ENCODE assay signal across 1 cellular context in genomic region chr17:4101127-4101798, GRCh38.
TF ChIP-seq lines count a peak whose summit lies in the region.

No MANE protein-coding gene starts in this region.

TF ChIP-seq in K562, 482 proteins besides CTCF, POLR2A, EP300 and RAD21 (continued from another document):
- TF ChIP-seq PRDM10 (IDR thresholded peaks at IDR 0.05; ENCODE audit: partially characterized antibody), result peak; percentile 78
- TF ChIP-seq RBBP5 (IDR thresholded peaks at IDR 0.05; ENCODE audit: borderline replicate concordance, insufficient read depth, low read length, poor library complexity, severe bottlenecking), result peak; percentile 52
- peak; percentile 86 for TF ChIP-seq SPI1 (IDR thresholded peaks at IDR 0.05; ENCODE audit: borderline replicate concordance, low read depth, low read length)
- peak in 1 of 2 experiments; percentile 30; a peak in 1 of 4 replicates for TF ChIP-seq MAZ (CRISPR knock-in tag; conservative IDR thresholded peaks at IDR 0.05 in 1 of 2, IDR thresholded peaks at IDR 0.05 in 1 of 2)
- TF ChIP-seq VEZF1 (CRISPR knock-in tag; IDR thresholded peaks at IDR 0.05), result peak; percentile 14; the same call in 1 of the 2 replicates
- peak; percentile 85 for TF ChIP-seq SMARCA4 (IDR thresholded peaks at IDR 0.05)
- TF ChIP-seq CUX1 (CRISPR knock-in tag; IDR thresholded peaks at IDR 0.05), result no peak
- peak; percentile 95 for TF ChIP-seq SOX6 (IDR thresholded peaks at IDR 0.05)
- TF ChIP-seq SMARCC2 (IDR thresholded peaks at IDR 0.05; ENCODE audit: low read depth), result peak; percentile 67; the same call in 1 of the 2 replicates
- no peak for TF ChIP-seq PRPF4 (IDR thresholded peaks at IDR 0.05; ENCODE audit: insufficient read depth, low read depth, low read length, poor library complexity, severe bottlenecking)
- TF ChIP-seq CTBP1 (IDR thresholded peaks at IDR 0.05; ENCODE audit: borderline replicate concordance), result peak; percentile 74; the same call in 1 of the 2 replicates
- peak; percentile 87 for TF ChIP-seq DPF2 (IDR thresholded peaks at IDR 0.05)
- peak; percentile 91 for TF ChIP-seq ZNF316 (IDR thresholded peaks at IDR 0.05)
- TF ChIP-seq ILK (tag; IDR thresholded peaks at IDR 0.05; ENCODE audit: borderline replicate concordance, low read depth), result no peak
- TF ChIP-seq FOS (IDR thresholded peaks at IDR 0.05; ENCODE audit: extremely low read depth, insufficient read length), result no peak
